25 cellular contexts compared by ENCODE assay signal in the genomic region with DNA sequence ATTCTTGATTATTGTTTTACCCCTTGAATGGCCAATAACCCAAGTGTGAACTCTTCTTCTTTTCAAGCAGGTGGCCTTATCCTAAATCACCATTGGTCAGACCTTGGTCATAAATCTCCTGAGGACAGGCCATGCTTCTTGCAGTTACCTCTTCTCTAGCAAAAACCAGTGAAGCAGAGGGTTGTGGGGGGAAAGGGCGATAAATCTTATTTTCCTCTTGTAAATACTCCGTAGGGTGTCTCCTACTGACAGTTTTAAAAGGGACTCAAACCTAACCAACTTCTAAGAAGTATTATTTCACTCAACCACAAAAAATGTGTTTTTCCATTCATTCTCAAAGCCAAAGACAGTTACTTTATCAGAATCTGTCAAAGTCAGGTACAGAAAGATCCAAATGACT.
"Had no signal": no experiment of that assay in that cellular context is flagged by ENCODE, and none has a peak within 500 bp of the region (broad histone marks: within the 10 kb centered on the region; RNA-seq: fewer than 3 reads in every experiment).

No MANE protein-coding gene starts in this region.

- H3K27ac ChIP-seq: neutrophil, pancreas, prostate gland, right atrium auricular region, skin epidermis, spleen, suprapubic skin, testis, tibial artery, transverse colon, upper lobe of right lung, uterus had no signal

- H3K4me1 ChIP-seq: pancreas, prostate gland, right atrium auricular region, suprapubic skin, testis, tibial artery, transverse colon, upper lobe of right lung, uterus had no signal

- FAIRE-seq: pancreas had no signal

- H3K36me3 ChIP-seq: neutrophil, pancreas, prostate gland, right atrium auricular region, spleen, suprapubic skin, tibial artery, transverse colon, upper lobe of right lung, uterus had no signal

- DNase-seq: natural killer cell; nucleus accumbens; pancreas; retina; spleen; stimulated activated CD4-positive, alpha-beta T cell treated with anti-CD3 and anti-CD28 coated beads, Interleukin-12 subunit alpha, Interleukin-12 subunit beta, amount 100 ng/mL, for 4 hours; stimulated activated CD4-positive, alpha-beta T cell treated with anti-CD3 and anti-CD28 coated beads, Interleukin-1b, Interleukin-23, amount 100 ng/mL, for 48 hours; stimulated activated CD4-positive, alpha-beta T cell treated with anti-CD3 and anti-CD28 coated beads, Interleukin-4, amount 100 ng/mL, for 1 hour; stimulated activated CD4-positive, alpha-beta T cell treated with anti-CD3 and anti-CD28 coated beads, Interleukin-4, amount 100 ng/mL, for 4 hours; stimulated activated CD8-positive, alpha-beta memory T cell treated with anti-CD3 and anti-CD28 coated beads, Interleukin-4, amount 100 ng/mL, for 48 hours; stimulated activated naive CD4-positive, alpha-beta T cell; stimulated activated naive CD8-positive, alpha-beta T cell treated with anti-CD3 and anti-CD28 coated beads, Interleukin-15, amount 100 ng/mL, for 72 hours; stimulated activated naive CD8-positive, alpha-beta T cell treated with anti-CD3 and anti-CD28 coated beads, Interleukin-15, Interleukin-2, amounts not matched to agents 100 U/mL and 50 U/mL, for 24 hours; substantia nigra; testis; tibial artery; transverse colon; upper lobe of right lung; uterus had no signal

- H3K4me3 ChIP-seq: pancreas, prostate gland, right atrium auricular region, skin epidermis, smooth muscle cell, spleen, suprapubic skin, testis, tibial artery, transverse colon, upper lobe of right lung, uterus had no signal

- H3K9me3 ChIP-seq: neutrophil, pancreas, prostate gland, right atrium auricular region, spleen, suprapubic skin, testis, tibial artery, transverse colon, upper lobe of right lung, uterus had no signal
